8 cellular contexts compared by ENCODE assay signal in genomic region chr9:135907446-135908333, GRCh38. TPM values are rescaled to one million over a fixed set of nuclear protein-coding genes. Genes with fewer than 3 reads are reported as not detected.
DNase-seq lines count a peak whose midpoint lies in the region; ATAC-seq and TF ChIP-seq lines count a peak whose summit lies in the region.

CAMSAP1 (minus strand) TSS chr9:135907546; CDS start chr9:135907159, 387 bp downstream.

- TF ChIP-seq CTCF in mucosa of descending colon (IDR thresholded peaks at IDR 0.05), result no peak

- H3K27ac ChIP-seq in epithelial cell of prostate, result peak within 1 kb of the TSS; percentile 94

- H3K9me3 ChIP-seq in mucosa of descending colon, result no peaks in the 10 kb centered on the region

- peak within 1 kb of the TSS; percentile 63 for H3K4me3 ChIP-seq in mucosa of descending colon

- H3K4me1 ChIP-seq in mucosa of descending colon (ENCODE audit: low read depth), result peaks cover 15% of the 10 kb centered on the region

- TF ChIP-seq RAD21 in Ishikawa (IDR thresholded peaks at IDR 0.05; ENCODE audit: low read depth), result no peak

- TF ChIP-seq EP300 in Ishikawa (IDR thresholded peaks at IDR 0.05; ENCODE audit: borderline replicate concordance), result no peak

- H3K36me3 ChIP-seq in mucosa of descending colon (ENCODE audit: low read depth), result no peaks in the 10 kb centered on the region

- intact Hi-C loops in mucosa of descending colon (cut with DNase I, micrococcal nuclease), result no loop called here

- DNase-seq in DMS 273 treated with DMSO at 0.1 percent for 48 hours (lab: John Stamatoyannopoulos, UW) (peak; percentile 83), OCI-M1 (lab: John Stamatoyannopoulos, UW) (peak; percentile 94), activated T-cell treated with anti-CD3 and anti-CD28 coated beads for 4 hours (peak; percentile 92), epithelial cell of prostate (ENCODE audit: low read depth, low spot score) (no peak), mucosa of descending colon (peak; percentile 93 to 97 (median 96))
- DNase-seq in stimulated activated CD8-positive, alpha-beta memory T cell treated with anti-CD3 and anti-CD28 coated beads, Interleukin-4, amount 100 ng/mL, for 1 hour (ENCODE audit: low read depth in 2 of 2, low spot score in 1 of 2), result peak; percentile 87 to 90

- peak; percentile 75 for ATAC-seq in GM21528 (IDR thresholded peaks at IDR 0.05; ENCODE audit: low FRiP score, unreplicated experiment)
- peak; percentile 97 for ATAC-seq in mucosa of descending colon

TF ChIP-seq in Ishikawa, 13 proteins besides CTCF, POLR2A, EP300 and RAD21:
- TF ChIP-seq USF1 (IDR thresholded peaks at IDR 0.05) (no peak), EGR1 (IDR thresholded peaks at IDR 0.05) (peak; percentile 90), TAF1 (IDR thresholded peaks at IDR 0.05; ENCODE audit: low read depth) (peak; percentile 57; the same call in 1 of the 2 replicates)

RNA-seq across cellular contexts. Expression of gene CAMSAP1, which starts in this region (rescaled TPM):
- 10 to 100 TPM; 11.5 to 37.8 (median 14.3) TPM for total RNA-seq in mucosa of descending colon
